Comparison of ENCODE assay signal across 22 cellular contexts in the genomic region with DNA sequence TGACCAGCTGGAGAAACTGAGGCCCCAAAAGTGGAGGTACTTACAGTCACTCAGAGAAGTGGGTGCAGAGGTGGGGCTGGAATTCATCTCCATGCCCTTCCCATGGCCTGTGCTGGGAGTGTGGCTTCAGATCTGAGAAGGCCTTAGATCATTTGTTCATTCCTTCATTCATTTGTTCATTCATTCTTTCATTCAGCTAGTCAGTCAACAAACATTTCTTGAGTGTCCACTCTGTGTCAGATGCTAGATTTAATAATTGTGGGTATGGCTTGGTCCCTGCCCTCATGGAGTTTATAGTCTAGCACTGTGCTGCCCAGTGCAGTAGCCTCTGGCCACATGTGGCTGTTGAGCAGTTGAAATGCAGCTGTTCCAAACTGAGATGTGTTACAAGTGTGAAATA. TPM values are rescaled to one million over a fixed set of nuclear protein-coding genes. Genes with fewer than 3 reads are reported as not detected.
DNase-seq lines count a peak whose midpoint lies in the region; ATAC-seq and TF ChIP-seq lines count a peak whose summit lies in the region.
"Had no signal": no experiment of that assay in that cellular context is flagged by ENCODE, and none has a peak within 500 bp of the region (broad histone marks: within the 10 kb centered on the region; RNA-seq: fewer than 3 reads in every experiment).

No MANE protein-coding gene starts in this region.

- peaks cover 9 to 26% of the 10 kb centered on the region in 2 donors for H3K4me1 ChIP-seq in esophagus (ENCODE audit: control insufficient read depth in 2 of 2, insufficient read depth in 2 of 2, low read length in 1 of 2)

- H4K20me1 ChIP-seq in SU-DHL-6 (ENCODE audit: low read depth, low read length), result no peaks in the 10 kb centered on the region

- no peak overlapping the region for H3K4me3 Mint-ChIP-seq in CD4-positive, alpha-beta T cell
- H3K4me3 Mint-ChIP-seq in stimulated activated memory B cell treated with anti-CD40 and anti-IgM and Interleukin-4, amounts not matched to agents 10 μg/mL and 1 μg/mL and 100 μg/mL, for 72 hours, result no peak overlapping the region
- H3K4me3 Mint-ChIP-seq: H9 had no signal

- peak overlapping the region; percentile 24 for H3K27ac Mint-ChIP-seq in CD4-positive, alpha-beta T cell
- peak overlapping the region; percentile 72 for H3K27ac Mint-ChIP-seq in stimulated activated memory B cell treated with anti-CD40 and anti-IgM and Interleukin-4, amounts not matched to agents 10 μg/mL and 1 μg/mL and 100 μg/mL, for 72 hours
- H3K27ac Mint-ChIP-seq: H9 had no signal

- intact Hi-C loops in CD4-positive, alpha-beta T cell (cut with DNase I, micrococcal nuclease), result loop anchor here (5.0 kb wide), 1 partner anchor 70 kb away; the partner anchor contains the start of gene STRBP (in 2 of the 2)

- H3K27me3 ChIP-seq in CD4-positive, alpha-beta T cell (ENCODE audit: control insufficient read depth, insufficient read depth, low read length), result no peaks in the 10 kb centered on the region
- H3K27me3 ChIP-seq in SU-DHL-6 (ENCODE audit: low read length) (no peaks in the 10 kb centered on the region), esophagus (ENCODE audit: control insufficient read depth in 1 of 2, insufficient read depth in 2 of 2, low read length in 2 of 2) (no peaks in the 10 kb centered on the region)

- H3K9me3 ChIP-seq in CD4-positive, alpha-beta T cell (ENCODE audit: control insufficient read depth, low read length), result no peaks in the 10 kb centered on the region
- H3K9me3 ChIP-seq in SU-DHL-6 (ENCODE audit: insufficient read depth, low read length) (no peaks in the 10 kb centered on the region), esophagus (ENCODE audit: control insufficient read depth in 2 of 2, insufficient read depth in 1 of 2, low read depth in 1 of 2, low read length in 1 of 2) (no peaks in the 10 kb centered on the region)

- no peaks in the 10 kb centered on the region for H3K9me2 ChIP-seq in SU-DHL-6 (replicated peaks; ENCODE audit: insufficient read depth, low read length)

- H3K27me3 Mint-ChIP-seq in CD4-positive, alpha-beta T cell, result no peaks in the 10 kb centered on the region
- no peaks in the 10 kb centered on the region for H3K27me3 Mint-ChIP-seq in stimulated activated memory B cell treated with anti-CD40 and anti-IgM and Interleukin-4, amounts not matched to agents 10 μg/mL and 1 μg/mL and 100 μg/mL, for 72 hours
- H3K27me3 Mint-ChIP-seq: CD4-positive, CD25-positive, alpha-beta regulatory T cell had no signal

- H3K9me3 Mint-ChIP-seq in CD4-positive, alpha-beta T cell, result no peaks in the 10 kb centered on the region
- no peaks in the 10 kb centered on the region for H3K9me3 Mint-ChIP-seq in stimulated activated memory B cell treated with anti-CD40 and anti-IgM and Interleukin-4, amounts not matched to agents 10 μg/mL and 1 μg/mL and 100 μg/mL, for 72 hours
- H3K9me3 Mint-ChIP-seq: H9 had no signal

- H3K79me2 ChIP-seq in SU-DHL-6 (ENCODE audit: insufficient read depth, low read length), result no peaks in the 10 kb centered on the region

- no peak for TF ChIP-seq CTCF in CD4-positive, alpha-beta T cell (IDR thresholded peaks at IDR 0.05)
- no peak for TF ChIP-seq CTCF in SU-DHL-6 (IDR thresholded peaks at IDR 0.05; ENCODE audit: insufficient read depth, low read length, poor library complexity, severe bottlenecking)

- no peaks in the 10 kb centered on the region for H3K36me3 Mint-ChIP-seq in CD4-positive, alpha-beta T cell (ENCODE audit: low read depth)
- no peaks in the 10 kb centered on the region for H3K36me3 Mint-ChIP-seq in stimulated activated memory B cell treated with anti-CD40 and anti-IgM and Interleukin-4, amounts not matched to agents 10 μg/mL and 1 μg/mL and 100 μg/mL, for 72 hours
- H3K36me3 Mint-ChIP-seq: CD4-positive, CD25-positive, alpha-beta regulatory T cell had no signal

- no peak overlapping the region for H3K9ac ChIP-seq in SU-DHL-6 (ENCODE audit: low read length)

- peak overlapping the region; percentile 24 for H3K4me2 ChIP-seq in SU-DHL-6 (ENCODE audit: low read depth, low read length, poor library complexity, severe bottlenecking)

- no peak overlapping the region for H3K27ac ChIP-seq in CD4-positive, alpha-beta T cell (ENCODE audit: low read depth, low read length)
- H3K27ac ChIP-seq in SU-DHL-6 (ENCODE audit: low read depth, low read length) (peak overlapping the region; percentile 94; the same call in 1 of the 2 replicates), esophagus (ENCODE audit: low read depth in 2 of 2, low read length in 1 of 2) (peak overlapping the region; percentile 78 to 98)
- H3K27ac ChIP-seq: HL-60 had no signal

- CTCF ChIA-PET in CD4-positive, alpha-beta T cell (lab: Charles Lee), result no interaction called here

- DNase-seq in CD4-positive, alpha-beta T cell, result no peak
- DNase-seq in COLO829 (ENCODE audit: low spot score) (no peak), HK-2 (ENCODE audit: unreplicated experiment) (no peak)
- DNase-seq: CD4-positive, CD25-positive, alpha-beta regulatory T cell; GDM1; H9; KBM-7; NCI-H1092; NCI-H146; NCI-H2029; NCI-H2227 treated with DMSO at 0.1 percent for 48 hours; NCI-H510A treated with DMSO at 0.1 percent for 48 hours; NCI-H748 treated with DMSO at 0.1 percent for 48 hours had no signal

- H3F3A ChIP-seq in SU-DHL-6 (ENCODE audit: insufficient read depth), result peaks cover 59% of the 10 kb centered on the region

- H2AFZ ChIP-seq in SU-DHL-6 (ENCODE audit: low read depth, low read length, severe bottlenecking), result no peak overlapping the region

- peaks cover 36% of the 10 kb centered on the region for H3K4me1 Mint-ChIP-seq in CD4-positive, alpha-beta T cell (ENCODE audit: low read depth)
- H3K4me1 Mint-ChIP-seq in stimulated activated memory B cell treated with anti-CD40 and anti-IgM and Interleukin-4, amounts not matched to agents 10 μg/mL and 1 μg/mL and 100 μg/mL, for 72 hours, result peaks cover 79% of the 10 kb centered on the region

- H3K4me3 ChIP-seq in SU-DHL-6 (ENCODE audit: insufficient read depth, low read length, poor library complexity, severe bottlenecking), result no peak overlapping the region
- no peak overlapping the region for H3K4me3 ChIP-seq in esophagus (ENCODE audit: low read depth in 1 of 2, low read length in 2 of 2)

- POLR2A ChIA-PET in CD4-positive, alpha-beta T cell (lab: Charles Lee), result no interaction called here

- H3K36me3 ChIP-seq in SU-DHL-6 (ENCODE audit: low read length), result no peaks in the 10 kb centered on the region
- no peaks in the 10 kb centered on the region for H3K36me3 ChIP-seq in esophagus (ENCODE audit: control insufficient read depth in 2 of 2, insufficient read depth in 2 of 2, low read length in 1 of 2)

- no peak for ATAC-seq in CD4-positive, alpha-beta T cell (ENCODE audit: poor library complexity)
- no peak for ATAC-seq in stimulated activated memory B cell treated with anti-CD40 and anti-IgM and Interleukin-4, amounts not matched to agents 10 μg/mL and 1 μg/mL and 100 μg/mL, for 72 hours
- ATAC-seq in GM18867 (IDR thresholded peaks at IDR 0.05; ENCODE audit: unreplicated experiment) (no peak), GM19397 (IDR thresholded peaks at IDR 0.05; ENCODE audit: unreplicated experiment) (no peak)
- ATAC-seq: HepG2, Right ventricle myocardium inferior had no signal

RNA-seq across cellular contexts. Expression of gene CRB2, which starts 19.0 kb away (rescaled TPM):
- total RNA-seq in CD4-positive, alpha-beta T cell, result not detected
- under 1 TPM; 0.01 to 0.02 TPM for polyA plus RNA-seq in esophagus
- total RNA-seq: CD4-positive, CD25-positive, alpha-beta regulatory T cell; SK-MEL-5 had no signal
